ENCODE assay signal across 32 cellular contexts in the genomic region with DNA sequence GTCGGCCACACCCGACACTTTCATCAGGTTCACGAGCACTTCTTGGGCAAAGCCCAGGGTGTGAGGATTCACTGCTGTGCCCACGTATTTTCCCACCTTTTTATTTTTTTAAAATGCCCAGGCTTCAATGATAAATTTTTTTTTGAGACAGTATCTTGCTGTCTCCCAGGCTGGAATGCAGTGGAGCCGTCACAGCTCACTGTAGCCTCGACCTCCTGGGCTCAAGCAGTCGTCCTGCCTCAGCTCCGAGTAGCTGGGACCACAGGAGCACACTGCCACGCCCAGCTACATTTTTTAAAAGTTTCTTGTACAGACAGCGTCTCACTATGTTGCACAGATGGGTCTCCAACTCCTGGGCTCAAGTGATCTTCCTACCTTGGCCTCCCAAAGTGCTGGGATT. TPM values are rescaled to one million over a fixed set of nuclear protein-coding genes. Genes with fewer than 3 reads are reported as not detected.
"Had no signal": no experiment of that assay in that cellular context is flagged by ENCODE, and none has a peak within 500 bp of the region (broad histone marks: within the 10 kb centered on the region; RNA-seq: fewer than 3 reads in every experiment).

No MANE protein-coding gene starts in this region.

- ATAC-seq: activated CD8-positive, alpha-beta T cell treated with anti-CD3 and anti-CD28 coated beads, Interleukin-2, amount 10 ng/mL, durations not matched to agents 7 days and 5 days; activated naive CD4-positive, alpha-beta T cell treated with anti-CD3 and anti-CD28 coated beads, Interleukin-2, amount 50 U/mL, for 72 hours; body of pancreas; PC-3 had no signal

- H3K27ac ChIP-seq: adrenal gland, body of pancreas, breast epithelium, KMS-11, Peyer's patch, SJCRH30, SK-N-MC had no signal

- H3K27me3 ChIP-seq: adrenal gland, body of pancreas, Peyer's patch had no signal

- H3K4me3 ChIP-seq: adrenal gland, body of pancreas, breast epithelium, Peyer's patch, SJCRH30, SK-N-MC had no signal

- H3K9me3 ChIP-seq: adrenal gland, body of pancreas, breast epithelium, Peyer's patch, SJCRH30 had no signal

- DNase-seq: activated CD4-positive, alpha-beta T cell treated with anti-CD3 and anti-CD28 coated beads, Interleukin-2, amount 10 ng/mL, durations not matched to agents 24 days and 14 days; activated CD4-positive, alpha-beta T cell treated with anti-CD3 and anti-CD28 coated beads, Interleukin-2, amount 50 U/mL, for 4 hours; activated CD8-positive, alpha-beta T cell treated with anti-CD3 and anti-CD28 coated beads, Interleukin-2, amount 10 ng/mL, durations not matched to agents 7 days and 5 days; activated gamma-delta T cell treated with Interleukin-2 at 50 U/mL for 16 hours; activated naive CD4-positive, alpha-beta T cell treated with anti-CD3 and anti-CD28 coated beads for 36 hours; activated T-cell treated with anti-CD3 and anti-CD28 coated beads, Interleukin-2, amount 50 U/mL, for 24 hours; adrenal gland; body of pancreas; cerebellar nuclear complex; MM.1S; NCI-H1092; NCI-H1417; NCI-H146; NCI-H187; NCI-H2029 treated with DMSO at 0.1 percent for 48 hours; NCI-H2107; NCI-H345; NCI-H69; NK-92 treated with Interleukin-12 subunit alpha and Interleukin-12 subunit beta, amount 100 ng/mL, for 24 hours; PC-3; Peyer's patch; Right ventricle myocardium superior; RPMI8226; SJCRH30; T1000 had no signal

- H3K36me3 ChIP-seq: breast epithelium had no signal

RNA-seq across cellular contexts. Expression of a gene that starts 17.8 kb away (rescaled TPM):
- total RNA-seq: activated CD8-positive, alpha-beta T cell treated with anti-CD3 and anti-CD28 coated beads, Interleukin-2, amount 10 ng/mL, durations not matched to agents 7 days and 5 days; activated naive CD4-positive, alpha-beta T cell treated with anti-CD3 and anti-CD28 coated beads for 36 hours; adrenal gland; astrocyte; body of pancreas; NCI-H460; PC-3; Peyer's patch had no signal
- polyA plus RNA-seq: adrenal gland had no signal

RNA-seq across cellular contexts. Expression of a gene that starts 30.3 kb away (rescaled TPM):
- total RNA-seq: activated CD8-positive, alpha-beta T cell treated with anti-CD3 and anti-CD28 coated beads, Interleukin-2, amount 10 ng/mL, durations not matched to agents 7 days and 5 days; astrocyte; body of pancreas; breast epithelium; cardiac septum; Peyer's patch; Right ventricle myocardium superior had no signal
- polyA plus RNA-seq: adrenal gland had no signal
